In genomic region chr20:23358923-23359572, GRCh38 we compare ENCODE assay signal across 8 cellular contexts. TPM values are rescaled to one million over a fixed set of nuclear protein-coding genes. Genes with fewer than 3 reads are reported as not detected.
DNase-seq lines count a peak whose midpoint lies in the region; ATAC-seq, FAIRE-seq and TF ChIP-seq lines count a peak whose summit lies in the region.

No MANE protein-coding gene starts in this region.

- H3K36me3 ChIP-seq in Panc1 (ENCODE audit: control insufficient read depth, insufficient read depth, low read length) (peaks cover 4% of the 10 kb centered on the region), skeletal muscle tissue (ENCODE audit: control insufficient read depth in 3 of 3, insufficient read depth in 3 of 3, low read length in 3 of 3) (peaks cover 13 to 16% (median 15%) of the 10 kb centered on the region in 3 donors)

- no peak for TF ChIP-seq CTCF in Panc1 (IDR thresholded peaks at IDR 0.05)
- no peak for TF ChIP-seq CTCF in GM20000 (IDR thresholded peaks at IDR 0.05; ENCODE audit: extremely low read depth, missing control alignments)

- no TSS peak for BruUV-seq in Panc1 (replicated peaks; lab: Mats Ljungman, UMichigan)

- in situ Hi-C loops in Panc1 (cut with HindIII; ENCODE audit: low pct_unique_long_range_greater_than_20kb, low sequenced_read_pairs), result no loop called here

- H3K4me3 ChIP-seq in Panc1 (ENCODE audit: low read depth in 2 of 2, low read length in 2 of 2) (peak overlapping the region; percentile 39 to 90; a peak in 2 of 4 replicates), skeletal muscle tissue (ENCODE audit: low read length in 3 of 3) (no peak overlapping the region)

- DNase-seq in DMS53 (lab: John Stamatoyannopoulos, UW), result peak; percentile 24
- DNase-seq in DMS53 treated with DMSO at 0.1 percent for 48 hours (lab: John Stamatoyannopoulos, UW; ENCODE audit: unreplicated experiment), result no peak
- no peak for DNase-seq in Panc1 (ENCODE audit: low read depth, low spot score)
- DNase-seq in epithelial cell of prostate (ENCODE audit: low read depth, low spot score), result no peak
- DNase-seq in GM20000 (ENCODE audit: low spot score), result no peak
- DNase-seq in HTR-8/SVneo (ENCODE audit: insufficient read length, low spot score), result no peak

- H3K4me1 ChIP-seq in Panc1 (ENCODE audit: control insufficient read depth, insufficient read depth, low read length) (peaks cover 23% of the 10 kb centered on the region), skeletal muscle tissue (ENCODE audit: control insufficient read depth in 3 of 3, insufficient read depth in 3 of 3, low read length in 3 of 3) (peaks cover 25 to 39% (median 36%) of the 10 kb centered on the region in 3 donors)

- H3K9me3 ChIP-seq in Panc1 (ENCODE audit: control insufficient read depth, insufficient read depth, low read depth, low read length) (no peaks in the 10 kb centered on the region), skeletal muscle tissue (ENCODE audit: control insufficient read depth in 3 of 3, low read length in 3 of 3) (no peaks in the 10 kb centered on the region)

- POLR2A ChIA-PET in Panc1 (lab: Charles Lee), result no interaction called here

- no peak for FAIRE-seq in HTR-8/SVneo (lab: Jason Lieb, UNC)

- CTCF ChIA-PET in Panc1 (lab: Charles Lee), result interaction anchor here (1.8 kb wide), 1 partner anchor 9 kb away, joined by 16 read pairs; no protein-coding TSS in a partner anchor

- H3K27ac ChIP-seq in Panc1 (ENCODE audit: low read length), result peak overlapping the region; percentile 86
- peak overlapping the region; percentile 95 for H3K27ac ChIP-seq in epithelial cell of prostate
- peak overlapping the region; percentile 90 for H3K27ac ChIP-seq in skeletal muscle tissue (ENCODE audit: low read depth, low read length)

- ATAC-seq in Panc1, result no peak
- no peak for ATAC-seq in HG03196 (IDR thresholded peaks at IDR 0.05; ENCODE audit: unreplicated experiment)

- H3K9ac ChIP-seq in skeletal muscle tissue (ENCODE audit: low read depth in 1 of 3, low read length in 3 of 3), result peak overlapping the region in 2 of 3 donors; percentile 73 to 94

- H3K27me3 ChIP-seq in Panc1 (ENCODE audit: control insufficient read depth, insufficient read depth, low read length) (no peaks in the 10 kb centered on the region), skeletal muscle tissue (ENCODE audit: control insufficient read depth in 3 of 3, insufficient read depth in 3 of 3, low read length in 3 of 3) (no peaks in the 10 kb centered on the region)

- intact Hi-C loops in Panc1 (cut with micrococcal nuclease; ENCODE audit: unreplicated experiment), result loop anchor here (10.0 kb wide), 1 partner anchor 784 kb away; no protein-coding TSS in a partner anchor

RNA-seq across cellular contexts. Expression of gene GZF1, which starts 2.9 kb away (rescaled TPM):
- total RNA-seq in Panc1 (2021; ENCODE audit: unreplicated experiment), result 18.0 TPM
- polyA plus RNA-seq in Panc1 (2012; ENCODE audit: insufficient read length), result 21.9 TPM
- 11.0 TPM for total RNA-seq in skeletal muscle tissue

RNA-seq across cellular contexts. Expression of gene NXT1, which starts 8.5 kb away (rescaled TPM):
- 31.3 TPM for total RNA-seq in Panc1 (2021; ENCODE audit: unreplicated experiment)
- 25.4 TPM for polyA plus RNA-seq in Panc1 (2012; ENCODE audit: insufficient read length)
- total RNA-seq in skeletal muscle tissue, result 15.1 TPM

Comparison
In these comparisons a context has a peak if more than half of its experiments do, and no peak if none do; other contexts are left out.
1. H3K4me3 ChIP-seq: peak in Panc1 (2 of 2); none in skeletal muscle tissue (0 of 3).
2. Peak in every context shown above with its lines, with median percentiles within 50 percentile points of each other: H3K27ac ChIP-seq.